Comparison of ENCODE assay signal across 8 cellular contexts in the genomic region with DNA sequence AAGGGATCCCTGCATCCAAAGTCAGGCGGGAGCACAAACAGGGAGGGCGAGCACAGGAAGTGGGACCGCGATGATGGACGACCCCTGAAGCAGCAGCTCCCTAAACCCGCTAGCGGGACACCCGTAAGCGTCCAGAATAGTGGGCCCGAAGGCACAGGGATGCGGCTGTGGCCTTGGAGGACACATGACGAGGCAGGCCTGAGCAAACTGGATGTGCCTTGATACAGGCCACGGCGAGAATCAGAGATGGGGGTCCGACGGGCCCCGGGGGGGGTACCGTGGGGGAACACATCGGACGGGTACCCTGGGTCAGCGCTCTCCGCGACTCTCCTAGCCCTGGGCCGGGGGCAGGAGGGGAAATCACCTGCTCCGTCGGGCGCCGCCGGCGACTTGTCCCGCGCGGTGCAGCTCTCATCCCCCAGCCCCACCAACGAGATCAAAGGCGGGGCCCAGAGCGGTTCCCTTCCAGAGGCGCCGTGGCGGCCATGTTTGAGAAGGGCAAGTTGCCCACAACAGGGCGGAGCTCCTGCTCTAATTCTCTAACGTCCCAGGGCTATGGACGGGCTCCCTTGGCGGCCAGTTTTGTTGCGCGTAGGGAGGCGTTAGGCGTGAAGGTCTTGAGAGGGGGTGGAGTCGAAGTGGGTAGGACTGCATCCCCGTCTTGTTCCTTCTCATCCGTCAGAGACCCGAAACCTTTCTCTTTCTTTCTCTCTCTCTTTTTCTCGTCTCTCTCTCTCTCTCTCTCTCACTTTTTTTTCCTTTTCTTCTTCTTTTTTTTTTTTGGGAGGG. TPM values are rescaled to one million over a fixed set of nuclear protein-coding genes. Genes with fewer than 3 reads are reported as not detected.
A peak's percentile ranks its signal among the peaks of the same experiment; 100 is the strongest.
DNase-seq lines count a peak whose midpoint lies in the region; ATAC-seq and TF ChIP-seq lines count a peak whose summit lies in the region.

Gene CUEDC2, minus strand, starts transcription at position 413 of the 789 bp plus-strand sequence. CDS start 7,386 bp downstream, outside the sequence.

- peak within 1 kb of the TSS; percentile 90 for H3K4me2 ChIP-seq in parathyroid adenoma (ENCODE audit: low read length)

- no peaks in the 10 kb centered on the region for H3K9me3 ChIP-seq in parathyroid adenoma (ENCODE audit: control insufficient read depth, low read length)
- no peaks in the 10 kb centered on the region for H3K9me3 ChIP-seq in transverse colon

- H3K9me3 Mint-ChIP-seq in activated naive CD8-positive, alpha-beta T cell treated with anti-CD3 and anti-CD28 coated beads, Interleukin-2, amount 50 U/mL, for 24 hours, result no peaks in the 10 kb centered on the region

- TF ChIP-seq CTCF in GM12874 (IDR thresholded peaks at IDR 0.05; ENCODE audit: insufficient read depth, low read depth, low read length), result 0 out of 2 replicates have a peak, but pooled peaks have one; percentile 3
- no peak for TF ChIP-seq CTCF in parathyroid adenoma (IDR thresholded peaks at IDR 0.05)
- no peak for TF ChIP-seq CTCF in transverse colon (IDR thresholded peaks at IDR 0.05)

- peak within 1 kb of the TSS; percentile 85 for H3K4me3 Mint-ChIP-seq in activated naive CD8-positive, alpha-beta T cell treated with anti-CD3 and anti-CD28 coated beads, Interleukin-2, amount 50 U/mL, for 24 hours

- 0% methylated on average over 2 to 50 of the region's 52 CpGs for WGBS in transverse colon (ENCODE audit: low coverage in 1 of 2), 2 donors

- H3K4me1 Mint-ChIP-seq in activated naive CD8-positive, alpha-beta T cell treated with anti-CD3 and anti-CD28 coated beads, Interleukin-2, amount 50 U/mL, for 24 hours, result peaks cover 58% of the 10 kb centered on the region

- H3K4me3 ChIP-seq in parathyroid adenoma (ENCODE audit: low read depth, low read length), result peak within 1 kb of the TSS; percentile 92
- H3K4me3 ChIP-seq in transverse colon, result peak within 1 kb of the TSS; percentile 68 to 99 (median 83)

- H3K27ac Mint-ChIP-seq in activated naive CD8-positive, alpha-beta T cell treated with anti-CD3 and anti-CD28 coated beads, Interleukin-2, amount 50 U/mL, for 24 hours, result peak within 1 kb of the TSS; percentile 92

- ATAC-seq in HG02763 (IDR thresholded peaks at IDR 0.05; ENCODE audit: unreplicated experiment), result peak; percentile 79
- ATAC-seq in activated naive CD8-positive, alpha-beta T cell treated with anti-CD3 and anti-CD28 coated beads, Interleukin-2, amount 50 U/mL, for 24 hours, result peak; percentile 91
- ATAC-seq in Right ventricle myocardium inferior, result peak; percentile 96

- H3K36me3 Mint-ChIP-seq in activated naive CD8-positive, alpha-beta T cell treated with anti-CD3 and anti-CD28 coated beads, Interleukin-2, amount 50 U/mL, for 24 hours (ENCODE audit: low read depth), result peaks cover 7% of the 10 kb centered on the region

- H3K27me3 ChIP-seq in parathyroid adenoma (ENCODE audit: control insufficient read depth, insufficient read depth, low read length), result no peaks in the 10 kb centered on the region
- peaks cover 23% of the 10 kb centered on the region for H3K27me3 ChIP-seq in transverse colon

- intact Hi-C loops in Right ventricle myocardium inferior (cut with DNase I), result loop anchor here (1.0 to 2.0 kb wide), 2 partner anchors 10 to 18 kb away; partner anchors contain the start of gene C10orf95
- intact Hi-C loops in transverse colon (cut with DNase I; ENCODE audit: low total_unique reads), result no loop called here

- H3K4me1 ChIP-seq in parathyroid adenoma (peaks cover 4% of the 10 kb centered on the region), transverse colon (peaks cover 7 to 37% (median 14%) of the 10 kb centered on the region in 4 donors)

- H3K36me3 ChIP-seq in parathyroid adenoma (ENCODE audit: control insufficient read depth, insufficient read depth, low read length) (no peaks in the 10 kb centered on the region), transverse colon (no peaks in the 10 kb centered on the region)

- DNase-seq in NCI-H1417 treated with DMSO at 0.1 percent for 48 hours (lab: John Stamatoyannopoulos, UW) (peak; percentile 59), SW480 (ENCODE audit: low spot score) (peak; percentile 91), Right ventricle myocardium inferior (ENCODE audit: missing footprints) (peak; percentile 98), transverse colon (peak; percentile 98)
- peak; percentile 99 for DNase-seq in activated naive CD8-positive, alpha-beta T cell treated with anti-CD3 and anti-CD28 coated beads, Interleukin-2, amount 50 U/mL, for 24 hours

- TF ChIP-seq EP300 in transverse colon (IDR thresholded peaks at IDR 0.05; ENCODE audit: low read depth), result no peak

- no peaks in the 10 kb centered on the region for H3K27me3 Mint-ChIP-seq in activated naive CD8-positive, alpha-beta T cell treated with anti-CD3 and anti-CD28 coated beads, Interleukin-2, amount 50 U/mL, for 24 hours

- peak within 1 kb of the TSS; percentile 91 for H3K9ac ChIP-seq in parathyroid adenoma

- H2AFZ ChIP-seq in parathyroid adenoma, result peak within 1 kb of the TSS; percentile 94

- peaks cover 26% of the 10 kb centered on the region for H3K79me2 ChIP-seq in parathyroid adenoma

- in situ Hi-C loops in transverse colon (cut with MboI; ENCODE audit: low pct_ligation_motif_present in 1 of 4, low pct_unique_long_range_greater_than_20kb in 1 of 4, low sequenced_read_pairs in 3 of 4), result no loop called here

- H3K27ac ChIP-seq in parathyroid adenoma (peak within 1 kb of the TSS; percentile 69), transverse colon (peak within 1 kb of the TSS; percentile 83 to 87 (median 84))

- peak; percentile 6 for TF ChIP-seq POLR2A in transverse colon (IDR thresholded peaks at IDR 0.05)

RNA-seq across cellular contexts. Expression of gene CUEDC2, which starts in this region (rescaled TPM):
- total RNA-seq in Right ventricle myocardium inferior (84.5 TPM), transverse colon (10 to 100 TPM in 3 of 4 donors, 1 to 10 TPM in 1; 5.2 to 35.2 (median 33.5) TPM)

Comparison
In these comparisons a context has a peak if more than half of its experiments do, and no peak if none do; other contexts are left out.
1. Peak in every context shown above with its lines: DNase-seq, ATAC-seq, H3K4me3 ChIP-seq and H3K27ac ChIP-seq.